Comparison of ENCODE assay signal across 2 cellular contexts in genomic region chr18:49459404-49460171, GRCh38.
TF ChIP-seq lines count a peak whose summit lies in the region.

No MANE protein-coding gene starts in this region.

TF ChIP-seq in A549, 52 proteins besides CTCF, POLR2A, EP300 and RAD21:
- TF ChIP-seq CHD2 (IDR thresholded peaks at IDR 0.05; ENCODE audit: low read length, partially characterized antibody) (no peak), HDAC2 (IDR thresholded peaks at IDR 0.05) (no peak), NFE2L2 (conservative IDR thresholded peaks at IDR 0.05; ENCODE audit: low read length) (no peak), E2F6 (IDR thresholded peaks at IDR 0.05; ENCODE audit: borderline replicate concordance, low read depth) (no peak), FOSB (CRISPR knock-in tag; IDR thresholded peaks at IDR 0.05) (no peak), HOXB13 (CRISPR knock-in tag; IDR thresholded peaks at IDR 0.05; ENCODE audit: low read depth) (no peak), MAX (IDR thresholded peaks at IDR 0.05) (no peak), CBX8 (IDR thresholded peaks at IDR 0.05) (no peak), POLR2AphosphoS2 (conservative IDR thresholded peaks at IDR 0.05; ENCODE audit: low read length) (no peak), CEBPB (IDR thresholded peaks at IDR 0.05) (no peak), ATOH8 (CRISPR knock-in tag; IDR thresholded peaks at IDR 0.05; ENCODE audit: low read depth) (no peak), HOXA7 (CRISPR knock-in tag; IDR thresholded peaks at IDR 0.05) (no peak), FOXS1 (CRISPR knock-in tag; IDR thresholded peaks at IDR 0.05) (no peak), MYC (IDR thresholded peaks at IDR 0.05; ENCODE audit: borderline replicate concordance, low read length) (no peak), ZSCAN20 (CRISPR knock-in tag; IDR thresholded peaks at IDR 0.05) (no peak), ZFP36 (IDR thresholded peaks at IDR 0.05; ENCODE audit: borderline replicate concordance, partially characterized antibody) (no peak), ELK1 (IDR thresholded peaks at IDR 0.05; ENCODE audit: low read depth, low read length) (no peak)

TF ChIP-seq in IMR-90, 13 proteins besides CTCF, POLR2A, EP300 and RAD21:
- TF ChIP-seq NFE2L2 (IDR thresholded peaks at IDR 0.05; ENCODE audit: low read depth, low read length), result no peak
- no peak for TF ChIP-seq RCOR1 (IDR thresholded peaks at IDR 0.05; ENCODE audit: insufficient replicate concordance, low read length)
- no peak for TF ChIP-seq MAZ (IDR thresholded peaks at IDR 0.05; ENCODE audit: borderline replicate concordance, low read depth, low read length)
- TF ChIP-seq FOS (IDR thresholded peaks at IDR 0.05; ENCODE audit: low read depth, low read length), result no peak
- TF ChIP-seq ELK1 (IDR thresholded peaks at IDR 0.05; ENCODE audit: borderline replicate concordance, low read depth, low read length), result no peak
- TF ChIP-seq BHLHE40 (IDR thresholded peaks at IDR 0.05; ENCODE audit: low read depth, low read length), result no peak
- no peak for TF ChIP-seq CEBPB (IDR thresholded peaks at IDR 0.05; ENCODE audit: low read depth, low read length)
- no peak for TF ChIP-seq RFX5 (IDR thresholded peaks at IDR 0.05; ENCODE audit: low read depth, low read length)
- TF ChIP-seq USF2 (IDR thresholded peaks at IDR 0.05; ENCODE audit: low read depth, low read length), result no peak
- TF ChIP-seq MXI1 (IDR thresholded peaks at IDR 0.05; ENCODE audit: borderline replicate concordance, low read depth, low read length), result no peak
- no peak for TF ChIP-seq SMC3 (IDR thresholded peaks at IDR 0.05; ENCODE audit: low read depth, low read length)
- no peak for TF ChIP-seq CHD1 (IDR thresholded peaks at IDR 0.05; ENCODE audit: low read depth, low read length)
- no peak for TF ChIP-seq MAFK (IDR thresholded peaks at IDR 0.05; ENCODE audit: low read depth, low read length)
